18 cellular contexts compared by ENCODE assay signal in genomic region chr6:135996668-135997067, GRCh38.
"Had no signal": no experiment of that assay in that cellular context is flagged by ENCODE, and none has a peak within 500 bp of the region (broad histone marks: within the 10 kb centered on the region; RNA-seq: fewer than 3 reads in every experiment).

No MANE protein-coding gene starts in this region.

- H3K27ac ChIP-seq: colonic mucosa, hepatocyte, psoas muscle had no signal

- H3K4me1 ChIP-seq: colonic mucosa, psoas muscle had no signal

- H3K79me2 ChIP-seq: hepatocyte had no signal

- H3K27me3 ChIP-seq: colonic mucosa, hepatocyte had no signal

- ATAC-seq: left colon; left ventricle myocardium superior; naive thymus-derived CD4-positive, alpha-beta T cell; psoas muscle; sciatic nerve had no signal

- H3K4me3 ChIP-seq: colonic mucosa, hepatocyte, lung, psoas muscle had no signal

- DNase-seq: colonic mucosa; dermis blood vessel endothelial cell; erythroblast; foreskin melanocyte; head of caudate nucleus; left colon; left ventricle myocardium superior; mesendoderm; naive thymus-derived CD4-positive, alpha-beta T cell; nephron progenitor cell; psoas muscle; retina; stimulated activated CD4-positive, alpha-beta T cell treated with anti-CD3 and anti-CD28 coated beads, Interleukin-12 subunit alpha, Interleukin-12 subunit beta, amount 100 ng/mL, for 4 hours; stimulated activated naive CD4-positive, alpha-beta T cell treated with Interleukin-2 at 50 U/mL for 16 hours; trophoblast cell had no signal

- H3K36me3 ChIP-seq: colonic mucosa had no signal

- H3K9me3 ChIP-seq: colonic mucosa, psoas muscle had no signal

- H2AFZ ChIP-seq: hepatocyte had no signal

- H3K4me2 ChIP-seq: hepatocyte had no signal
